29 cellular contexts compared by ENCODE assay signal in genomic region chr6:74979065-74979766, GRCh38.
"Had no signal": no experiment of that assay in that cellular context is flagged by ENCODE, and none has a peak within 500 bp of the region (broad histone marks: within the 10 kb centered on the region; RNA-seq: fewer than 3 reads in every experiment).

No MANE protein-coding gene starts in this region.

- H3K4me3 ChIP-seq: heart left ventricle, ovary, prostate gland, smooth muscle cell, upper lobe of right lung had no signal

- H3K4me1 ChIP-seq: heart left ventricle, prostate gland, upper lobe of right lung had no signal

- H3K27me3 ChIP-seq: heart left ventricle, ovary, upper lobe of right lung had no signal

- H3K36me3 ChIP-seq: heart left ventricle, ovary, prostate gland, upper lobe of right lung had no signal

- H3K27ac ChIP-seq: heart left ventricle, ovary, prostate gland, upper lobe of right lung had no signal

- ATAC-seq: activated CD8-positive, alpha-beta T cell treated with anti-CD3 and anti-CD28 coated beads for 36 hours; activated naive CD8-positive, alpha-beta T cell treated with anti-CD3 and anti-CD28 coated beads, Interleukin-2, amount 50 U/mL, for 24 hours; activated T-cell treated with anti-CD3 and anti-CD28 coated beads, Interleukin-2, amount 50 U/mL, for 4 hours; activated T-helper 17 cell treated with anti-CD3 and anti-CD28 coated beads, Interleukin-2, amount 50 U/mL, for 72 hours; heart left ventricle; natural killer cell treated with Interleukin-12 subunit alpha and Interleukin-12 subunit beta and Interleukin-15 and Interleukin-18, amount 100 ng/mL, for 72 hours; stimulated activated memory B cell treated with anti-CD40 and anti-IgM and Interleukin-4, amounts not matched to agents 10 μg/mL and 1 μg/mL and 100 μg/mL, for 72 hours; stimulated activated naive CD8-positive, alpha-beta T cell treated with anti-CD3 and anti-CD28 coated beads, Interleukin-15, amount 100 ng/mL, for 72 hours; T-cell; upper lobe of right lung had no signal

- DNase-seq: activated B cell treated with CpG ODN at 0.5 μM for 24 hours; activated CD4-positive, alpha-beta T cell treated with anti-CD3 and anti-CD28 coated beads, Interleukin-2, amount 50 U/mL, for 1 hour; activated CD8-positive, alpha-beta T cell treated with anti-CD3 and anti-CD28 coated beads for 36 hours; activated gamma-delta T cell treated with Interleukin-2 at 50 U/mL for 16 hours; activated naive CD4-positive, alpha-beta T cell treated with anti-CD3 and anti-CD28 coated beads, Interleukin-2, amount 50 U/mL, for 16 hours; activated naive CD8-positive, alpha-beta T cell treated with anti-CD3 and anti-CD28 coated beads, Interleukin-2, amount 50 U/mL, for 24 hours; activated T-cell treated with anti-CD3 and anti-CD28 coated beads, Interleukin-2, amount 50 U/mL, for 4 hours; amygdala; dermis blood vessel endothelial cell; effector CD4-positive, alpha-beta T cell; erythroblast; foreskin fibroblast; heart left ventricle; hypothalamus; immature natural killer cell; mesendoderm; ovary; stimulated activated CD4-positive, alpha-beta T cell treated with anti-CD3 and anti-CD28 coated beads, Interleukin-1b, Interleukin-23, amount 100 ng/mL, for 48 hours; stimulated activated CD4-positive, alpha-beta T cell treated with anti-CD3 and anti-CD28 coated beads, Interleukin-4, amount 100 ng/mL, for 4 hours; stimulated activated CD8-positive, alpha-beta memory T cell treated with anti-CD3 and anti-CD28 coated beads, Interleukin-4, amount 100 ng/mL, for 48 hours; stimulated activated naive CD8-positive, alpha-beta T cell treated with anti-CD3 and anti-CD28 coated beads, Interleukin-15, amount 100 ng/mL, for 72 hours; substantia nigra; T-cell; upper lobe of right lung had no signal

- H3K9me3 ChIP-seq: ovary, prostate gland, upper lobe of right lung had no signal

- H3K4me2 ChIP-seq: smooth muscle cell had no signal
